In the genomic region with DNA sequence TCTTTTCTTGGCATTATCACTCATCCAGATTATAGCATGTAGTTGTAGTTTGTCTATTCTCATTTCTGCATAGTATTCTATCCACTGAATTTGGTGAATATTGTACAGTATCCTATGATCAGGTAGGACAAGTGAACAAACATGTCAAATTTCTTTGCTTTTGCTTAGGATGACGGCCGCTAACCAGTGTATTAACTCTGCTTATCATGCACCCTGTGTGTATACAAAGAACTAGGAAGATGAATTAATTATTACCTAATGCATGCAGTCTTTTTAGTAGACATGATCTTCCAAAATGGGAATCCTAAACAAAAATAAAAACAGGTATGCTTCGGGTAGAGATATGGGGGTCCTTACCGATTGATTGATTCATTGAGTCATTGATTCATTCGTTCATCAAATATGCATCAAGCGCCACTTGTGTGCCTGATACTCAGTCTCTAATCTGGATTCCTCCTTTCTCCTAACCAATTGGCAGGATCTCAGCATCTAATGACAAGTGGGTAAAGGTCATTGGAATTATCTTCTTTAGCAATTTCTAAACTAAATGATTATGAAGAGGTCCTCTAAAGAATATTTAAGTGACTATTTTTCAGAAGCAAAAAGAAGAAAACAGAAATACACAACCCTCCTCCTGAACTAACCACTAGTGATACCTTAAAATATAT, we compare ENCODE assay signal across 20 cellular contexts. TPM values are rescaled to one million over a fixed set of nuclear protein-coding genes. Genes with fewer than 3 reads are reported as not detected.
DNase-seq lines count a peak whose midpoint lies in the region; ATAC-seq, FAIRE-seq and TF ChIP-seq lines count a peak whose summit lies in the region.
"Had no signal": no experiment of that assay in that cellular context is flagged by ENCODE, and none has a peak within 500 bp of the region (broad histone marks: within the 10 kb centered on the region; RNA-seq: fewer than 3 reads in every experiment).

No MANE protein-coding gene starts in this region.

- WGBS in liver, result 50% methylated on average over 6 of the region's 6 CpGs
- WGBS in HepG2 (ENCODE audit: low lambda C conversion rate), result 95% methylated on average over 6 of the region's 6 CpGs
- 46% methylated on average over 6 of the region's 6 CpGs for WGBS in right lobe of liver (ENCODE audit: insufficient coverage, low coverage, low lambda C conversion rate, missing lambda C conversion rate)

- no peak for TF ChIP-seq CTCF in liver (IDR thresholded peaks at IDR 0.05; ENCODE audit: low read depth, low read length, missing input control)
- TF ChIP-seq CTCF in HepG2 (CRISPR knock-in tag; IDR thresholded peaks at IDR 0.05), result no peak
- TF ChIP-seq CTCF in right lobe of liver (IDR thresholded peaks at IDR 0.05), result no peak

- in situ Hi-C loops in HepG2 (cut with HindIII; ENCODE audit: extremely low pct_ligation_motif_present, low pct_unique_long_range_greater_than_20kb), result no loop called here

- H3K27me3 ChIP-seq in liver (ENCODE audit: control insufficient read depth in 4 of 4, insufficient read depth in 4 of 4, low read length in 3 of 4) (no peaks in the 10 kb centered on the region), HepG2 (ENCODE audit: control insufficient read depth in 1 of 2, insufficient read depth in 2 of 2, low read length in 2 of 2) (no peaks in the 10 kb centered on the region; a peak in 1 of 5 replicates), right lobe of liver (no peaks in the 10 kb centered on the region), SJCRH30 (no peaks in the 10 kb centered on the region)
- H3K27me3 ChIP-seq: BLaER1 treated with 17β-estradiol and CSF1 and Interleukin-3, amounts not matched to agents 10 nM and 100 nM had no signal

- TF ChIP-seq EP300 in HepG2 (IDR thresholded peaks at IDR 0.05; ENCODE audit: low read depth in 2 of 2, low read length in 2 of 2) (no peak), HepG2 (CRISPR knock-in tag; IDR thresholded peaks at IDR 0.05; ENCODE audit: borderline replicate concordance) (no peak)

- POLR2A ChIA-PET in HepG2 (lab: Yijun Ruan, JAX), result no interaction called here

- ATAC-seq in HepG2, result no peak
- peak; percentile 42 to 77 (median 64) for ATAC-seq in right lobe of liver
- no peak for ATAC-seq in GM18498 (IDR thresholded peaks at IDR 0.05; ENCODE audit: unreplicated experiment)
- ATAC-seq: A549; CD8-positive, alpha-beta T cell had no signal

- H2AFZ ChIP-seq in HepG2 (ENCODE audit: low read length), result no peak overlapping the region

- FAIRE-seq in HepG2 (lab: Jason Lieb, UNC), result no peak
- FAIRE-seq: D721Med, G401.6, GM12891, GM18507 had no signal

- H3K9ac ChIP-seq in liver (ENCODE audit: low read depth in 1 of 2, low read length in 2 of 2) (no peak overlapping the region), HepG2 (ENCODE audit: insufficient read depth, low read depth, low read length) (no peak overlapping the region)
- H3K9ac ChIP-seq: BLaER1 treated with 17β-estradiol and CSF1 and Interleukin-3, amounts not matched to agents 10 nM and 100 nM had no signal

- H3K27ac ChIP-seq in liver (ENCODE audit: low read depth in 1 of 2, low read length in 2 of 2) (no peak overlapping the region), HepG2 (ENCODE audit: extremely low read length, insufficient read depth, low read length) (no peak overlapping the region), right lobe of liver (no peak overlapping the region), SJCRH30 (no peak overlapping the region)
- H3K27ac ChIP-seq: 22Rv1; A549; BLaER1 treated with 17β-estradiol and CSF1 and Interleukin-3, amounts not matched to agents 10 nM and 100 nM; C4-2B had no signal

- no peak overlapping the region for H3K4me2 ChIP-seq in HepG2 (ENCODE audit: low read depth, low read length)
- H3K4me2 ChIP-seq: A549; BLaER1 treated with 17β-estradiol and CSF1 and Interleukin-3, amounts not matched to agents 10 nM and 100 nM had no signal

- H3K4me3 ChIP-seq in liver (ENCODE audit: low read depth in 1 of 3, low read length in 3 of 3) (no peak overlapping the region), HepG2 (replicated peaks in 1 of 3; ENCODE audit: insufficient read depth in 1 of 3, low read depth in 2 of 3, low read length in 3 of 3) (no peak overlapping the region), right lobe of liver (no peak overlapping the region), SJCRH30 (no peak overlapping the region)
- H3K4me3 ChIP-seq: A549; BLaER1 treated with 17β-estradiol and CSF1 and Interleukin-3, amounts not matched to agents 10 nM and 100 nM had no signal

- CTCF ChIA-PET in HepG2 (lab: Yijun Ruan, JAX; ENCODE audit: low intra/inter-chr PET ratio, low total read pairs), result no interaction called here

- no TSS peak for BruUV-seq in HepG2 (replicated peaks; lab: Mats Ljungman, UMichigan)

- peaks cover 0 to 16% (median 13%) of the 10 kb centered on the region in 4 donors for H3K4me1 ChIP-seq in liver (ENCODE audit: control insufficient read depth in 4 of 4, insufficient read depth in 4 of 4, low read length in 3 of 4)
- H3K4me1 ChIP-seq in HepG2 (ENCODE audit: insufficient read depth, low read length), result peaks cover 18% of the 10 kb centered on the region
- peaks cover 0 to 15% (median 0%) of the 10 kb centered on the region in 4 donors for H3K4me1 ChIP-seq in right lobe of liver
- peaks cover under 1% of the 10 kb centered on the region; the same call in 1 of the 2 replicates for H3K4me1 ChIP-seq in SJCRH30
- H3K4me1 ChIP-seq: Caco-2 had no signal

- intact Hi-C loops in HepG2 (cut with micrococcal nuclease; ENCODE audit: unreplicated experiment) (no loop called here), right lobe of liver (cut with DNase I) (no loop called here)

- H4K20me1 ChIP-seq in HepG2 (ENCODE audit: insufficient read depth, low read length), result no peaks in the 10 kb centered on the region

- no peak for TF ChIP-seq POLR2A in HepG2 (IDR thresholded peaks at IDR 0.05; ENCODE audit: insufficient read depth in 1 of 2, low read depth in 2 of 2, low read length in 2 of 2)
- no peak for TF ChIP-seq POLR2A in right lobe of liver (IDR thresholded peaks at IDR 0.05)

- no peaks in the 10 kb centered on the region for H3K79me2 ChIP-seq in HepG2 (ENCODE audit: insufficient read depth, low read length)

- no peaks in the 10 kb centered on the region for H3K9me3 ChIP-seq in liver (ENCODE audit: control insufficient read depth in 4 of 4, low read length in 3 of 4)
- H3K9me3 ChIP-seq in HepG2 (ENCODE audit: low read length), result no peaks in the 10 kb centered on the region
- no peaks in the 10 kb centered on the region for H3K9me3 ChIP-seq in right lobe of liver
- no peaks in the 10 kb centered on the region for H3K9me3 ChIP-seq in SJCRH30 (replicated peaks)
- H3K9me3 ChIP-seq: A549; BLaER1 treated with 17β-estradiol and CSF1 and Interleukin-3, amounts not matched to agents 10 nM and 100 nM; Caco-2 had no signal

- no peak for TF ChIP-seq RAD21 in liver (IDR thresholded peaks at IDR 0.05)
- TF ChIP-seq RAD21 in HepG2 (CRISPR knock-in tag; IDR thresholded peaks at IDR 0.05), result no peak

- DNase-seq in HepG2 (ENCODE audit: low spot score) (no peak), right lobe of liver (no peak), SJCRH30 (no peak)
- DNase-seq: AML-193; Calu3; CD4-positive, alpha-beta T cell; CD8-positive, alpha-beta T cell; DMS79 treated with DMSO at 0.1 percent for 48 hours; GF-D8 had no signal

- H3K36me3 ChIP-seq in liver (ENCODE audit: control insufficient read depth in 4 of 4, insufficient read depth in 3 of 4, low read depth in 1 of 4, low read length in 3 of 4) (no peaks in the 10 kb centered on the region), HepG2 (replicated peaks in 1 of 2; ENCODE audit: control insufficient read depth in 1 of 2, insufficient read depth in 2 of 2, low read length in 2 of 2) (no peaks in the 10 kb centered on the region), right lobe of liver (no peaks in the 10 kb centered on the region), SJCRH30 (no peaks in the 10 kb centered on the region)
- H3K36me3 ChIP-seq: BLaER1 treated with 17β-estradiol and CSF1 and Interleukin-3, amounts not matched to agents 10 nM and 100 nM had no signal

TF ChIP-seq in liver, 16 proteins besides CTCF, POLR2A, EP300 and RAD21 (continues in another document):
- TF ChIP-seq HNF4G (IDR thresholded peaks at IDR 0.05), result no peak
- TF ChIP-seq SP1 (IDR thresholded peaks at IDR 0.05), result peak; percentile 35
- TF ChIP-seq RXRA (IDR thresholded peaks at IDR 0.05), result no peak

TF ChIP-seq in HepG2, 621 proteins besides CTCF, POLR2A, EP300 and RAD21 (continues in another document):
- TF ChIP-seq SNAPC2 (CRISPR knock-in tag; IDR thresholded peaks at IDR 0.05) (no peak), MEIS1 (CRISPR knock-in tag; IDR thresholded peaks at IDR 0.05; ENCODE audit: borderline replicate concordance) (no peak), HNRNPH1 (optimal IDR thresholded peaks at IDR 0.05; ENCODE audit: low read depth, low read length) (no peak)

RNA-seq across cellular contexts. Expression of a gene that starts 27.9 kb away (rescaled TPM):
- 1 to 10 TPM; 3.7 to 6.9 TPM for total RNA-seq in liver
- polyA plus RNA-seq in liver, result 1 to 10 TPM in 1 of 2 donors, under 1 TPM in 1; 0.64 to 1.9 TPM
- 4.1 and 4.7 TPM in 2 replicates for total RNA-seq in HepG2 (2016; rRNA removed; fragmentation: Illumina TruSeq; extraction: Trizol)
- 1.5 and 1.8 TPM in 2 replicates for total RNA-seq in HepG2 (2016; cell fraction: cytosol; rRNA removed; fragmentation: Illumina TruSeq; extraction: Trizol; ENCODE audit: low read depth)
- total RNA-seq in HepG2 (2016; cell fraction: insoluble cytoplasmic fraction; rRNA removed; fragmentation: Illumina TruSeq; extraction: Trizol), result 3.4 and 4.3 TPM in 2 replicates
- 3.9 and 5.2 TPM in 2 replicates for total RNA-seq in HepG2 (2016; cell fraction: membrane; rRNA removed; fragmentation: Illumina TruSeq; extraction: Trizol)
- total RNA-seq in HepG2 (2016; cell fraction: nucleus; rRNA removed; fragmentation: Illumina TruSeq; extraction: Trizol), result 4.6 and 6.1 TPM in 2 replicates
- polyA plus RNA-seq in HepG2 (2011; rRNA removed), result 3.3 and 3.4 TPM in 2 replicates
- 2.0 and 2.7 TPM in 2 replicates for polyA plus RNA-seq in HepG2 (2011; cell fraction: cytosol; rRNA removed)
- 6.4 and 6.7 TPM in 2 replicates for polyA plus RNA-seq in HepG2 (2011; cell fraction: nucleus; rRNA removed)
- 2.3 and 2.4 TPM in 2 replicates for polyA plus RNA-seq in HepG2 (2012)
- polyA plus RNA-seq in HepG2 (2016; cell fraction: cytosol; fragmentation: Illumina TruSeq; extraction: Trizol; ENCODE audit: low read depth), result 0.77 and 0.81 TPM in 2 replicates
- polyA plus RNA-seq in HepG2 (2016; cell fraction: insoluble cytoplasmic fraction; fragmentation: Illumina TruSeq; extraction: Trizol; ENCODE audit: low read depth), result 2.8 and 4.0 TPM in 2 replicates
- polyA plus RNA-seq in HepG2 (2016; cell fraction: membrane; fragmentation: Illumina TruSeq; extraction: Trizol; ENCODE audit: low read depth), result 2.1 and 2.4 TPM in 2 replicates
- polyA plus RNA-seq in HepG2 (2016; cell fraction: nucleus; fragmentation: Illumina TruSeq; extraction: Trizol; ENCODE audit: insufficient read depth, low read depth), result 7.1 and 7.4 TPM in 2 replicates
- 7.8 and 17.5 TPM in 2 replicates for polyA minus RNA-seq in HepG2 (2011; rRNA and poly(A)+ RNA removed; ENCODE audit: low replicate concordance)
- 3.5 and 6.2 TPM in 2 replicates for polyA minus RNA-seq in HepG2 (2011; cell fraction: cytosol; rRNA and poly(A)+ RNA removed)
- polyA minus RNA-seq in HepG2 (2011; cell fraction: nucleus; rRNA and poly(A)+ RNA removed), result 5.0 and 7.6 TPM in 2 replicates
- total RNA-seq in right lobe of liver, result 1 to 10 TPM; 1.4 to 4.1 (median 3.8) TPM
- total RNA-seq in SJCRH30 (2014; rRNA removed; shearing (Covaris generic)), result 13.1 and 14.7 TPM in 2 replicates

Comparison
In these comparisons a context has a peak if more than half of its experiments do, and no peak if none do; other contexts are left out.
1. ATAC-seq: peak in right lobe of liver (4 of 4); none in HepG2 (single experiment) and GM18498 (single experiment).